Comparison of ENCODE assay signal across 1 cellular context in genomic region chr6:28648035-28648877, GRCh38.
TF ChIP-seq lines count a peak whose summit lies in the region.

No MANE protein-coding gene starts in this region.

TF ChIP-seq in HepG2, 621 proteins besides CTCF, POLR2A, EP300 and RAD21 (continued from another document and continues in another):
- TF ChIP-seq, protein P1, sequence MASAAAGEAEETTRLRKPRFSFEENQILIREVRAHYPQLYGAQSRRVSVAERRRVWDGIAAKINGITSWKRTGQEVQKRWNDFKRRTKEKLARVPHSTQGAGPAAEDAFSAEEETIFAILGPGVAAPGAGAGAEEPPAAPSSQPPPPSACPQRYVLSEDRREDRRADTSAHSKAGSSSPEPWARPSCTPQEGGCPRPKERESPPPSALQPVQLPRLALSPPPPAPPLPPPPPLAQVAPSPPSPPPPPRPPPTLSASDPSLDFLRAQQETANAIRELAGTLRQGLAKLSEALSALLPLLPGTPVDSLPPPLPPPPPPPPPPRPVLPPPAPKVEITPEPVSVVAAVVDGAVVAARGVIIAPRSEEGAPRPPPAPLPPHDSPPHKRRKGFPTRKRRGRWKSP (CRISPR knock-in tag; IDR thresholded peaks at IDR 0.05): peak; percentile 79
- TF ChIP-seq ZNF543 (CRISPR knock-in tag; IDR thresholded peaks at IDR 0.05) (peak; percentile 56; the same call in 1 of the 2 replicates), ZNF317 (CRISPR knock-in tag; IDR thresholded peaks at IDR 0.05) (no peak; the same call in 1 of the 2 replicates), IKZF4 (CRISPR knock-in tag; IDR thresholded peaks at IDR 0.05; ENCODE audit: borderline replicate concordance, low read depth, not compliant biosample characterization) (no peak), ZMYM3 (CRISPR knock-in tag; IDR thresholded peaks at IDR 0.05) (no peak; the same call in none of the 2 replicates), AKNA (CRISPR knock-in tag; IDR thresholded peaks at IDR 0.05; ENCODE audit: borderline replicate concordance) (no peak), ZFP36 (IDR thresholded peaks at IDR 0.05; ENCODE audit: borderline replicate concordance, low read depth, low read length, partially characterized antibody) (no peak), GATA4 (IDR thresholded peaks at IDR 0.05; ENCODE audit: borderline replicate concordance, low read depth) (peak; percentile 40; the same call in 1 of the 2 replicates), TRIM24 (CRISPR knock-in tag; IDR thresholded peaks at IDR 0.05) (no peak), JDP2 (CRISPR knock-in tag; IDR thresholded peaks at IDR 0.05; ENCODE audit: borderline replicate concordance) (no peak), ZNF24 (IDR thresholded peaks at IDR 0.05) (peak; percentile 90), ZSCAN30 (CRISPR knock-in tag; IDR thresholded peaks at IDR 0.05) (no peak), ZNF274 (CRISPR knock-in tag; IDR thresholded peaks at IDR 0.05) (no peak), ZNF879 (CRISPR knock-in tag; IDR thresholded peaks at IDR 0.05) (no peak), FOXA1 (IDR thresholded peaks at IDR 0.05) (no peak), FOXA1 (CRISPR knock-in tag; IDR thresholded peaks at IDR 0.05) (no peak), ZNF562 (CRISPR knock-in tag; IDR thresholded peaks at IDR 0.05; ENCODE audit: borderline replicate concordance) (0 out of 2 replicates have a peak, but pooled peaks have one; percentile 39), ZFP37 (CRISPR knock-in tag; IDR thresholded peaks at IDR 0.05; ENCODE audit: borderline replicate concordance) (peak; percentile 79; the same call in 1 of the 2 replicates), ZNF335 (CRISPR knock-in tag; IDR thresholded peaks at IDR 0.05) (0 out of 2 replicates have a peak, but pooled peaks have one; percentile 41), ZNF530 (CRISPR knock-in tag; IDR thresholded peaks at IDR 0.05; ENCODE audit: low read depth) (no peak), ZNF747 (CRISPR knock-in tag; IDR thresholded peaks at IDR 0.05; ENCODE audit: borderline replicate concordance) (peak; percentile 73; the same call in 1 of the 2 replicates), ZNF816 (CRISPR knock-in tag; IDR thresholded peaks at IDR 0.05; ENCODE audit: borderline replicate concordance) (peak; percentile 81; the same call in 1 of the 2 replicates), TFAP4 (IDR thresholded peaks at IDR 0.05; ENCODE audit: borderline replicate concordance, low read depth) (peak; percentile 52), ZNF513 (CRISPR knock-in tag; conservative IDR thresholded peaks at IDR 0.05) (no peak), SIX1 (CRISPR knock-in tag; IDR thresholded peaks at IDR 0.05; ENCODE audit: borderline replicate concordance) (0 out of 2 replicates have a peak, but pooled peaks have one; percentile 22), RBFOX2 (IDR thresholded peaks at IDR 0.05; ENCODE audit: low read depth, low read length) (no peak), NR2F2 (IDR thresholded peaks at IDR 0.05; ENCODE audit: borderline replicate concordance, low read depth) (no peak), TSC22D2 (CRISPR knock-in tag; IDR thresholded peaks at IDR 0.05; ENCODE audit: borderline replicate concordance) (peak; percentile 77; the same call in 1 of the 2 replicates), RBAK (CRISPR knock-in tag; IDR thresholded peaks at IDR 0.05) (no peak; the same call in 1 of the 2 replicates), ZNF780A (CRISPR knock-in tag; IDR thresholded peaks at IDR 0.05) (no peak), SRF (IDR thresholded peaks at IDR 0.05; ENCODE audit: low read depth, low read length) (0 out of 2 replicates have a peak, but pooled peaks have one; percentile 33), JUN (CRISPR knock-in tag; IDR thresholded peaks at IDR 0.05) (no peak), ZNF768 (CRISPR knock-in tag; IDR thresholded peaks at IDR 0.05) (no peak), ZNF501 (CRISPR knock-in tag; IDR thresholded peaks at IDR 0.05) (peak; percentile 62; the same call in 1 of the 2 replicates), ZNF629 (CRISPR knock-in tag; conservative IDR thresholded peaks at IDR 0.05) (peak; percentile 66), ZNF792 (CRISPR knock-in tag; IDR thresholded peaks at IDR 0.05) (peak; percentile 55), FOXO1 (CRISPR knock-in tag; IDR thresholded peaks at IDR 0.05) (peak; percentile 43; the same call in 1 of the 2 replicates), RBM39 (IDR thresholded peaks at IDR 0.05; ENCODE audit: low read depth, low read length, poor library complexity, severe bottlenecking) (no peak), SMAD9 (CRISPR knock-in tag; IDR thresholded peaks at IDR 0.05) (no peak), NCOA1 (CRISPR knock-in tag; IDR thresholded peaks at IDR 0.05) (no peak), ZNF225 (CRISPR knock-in tag; IDR thresholded peaks at IDR 0.05) (no peak; the same call in 1 of the 2 replicates), HNRNPH1 (optimal IDR thresholded peaks at IDR 0.05; ENCODE audit: low read depth, low read length) (no peak)
- TF ChIP-seq, protein P2, sequence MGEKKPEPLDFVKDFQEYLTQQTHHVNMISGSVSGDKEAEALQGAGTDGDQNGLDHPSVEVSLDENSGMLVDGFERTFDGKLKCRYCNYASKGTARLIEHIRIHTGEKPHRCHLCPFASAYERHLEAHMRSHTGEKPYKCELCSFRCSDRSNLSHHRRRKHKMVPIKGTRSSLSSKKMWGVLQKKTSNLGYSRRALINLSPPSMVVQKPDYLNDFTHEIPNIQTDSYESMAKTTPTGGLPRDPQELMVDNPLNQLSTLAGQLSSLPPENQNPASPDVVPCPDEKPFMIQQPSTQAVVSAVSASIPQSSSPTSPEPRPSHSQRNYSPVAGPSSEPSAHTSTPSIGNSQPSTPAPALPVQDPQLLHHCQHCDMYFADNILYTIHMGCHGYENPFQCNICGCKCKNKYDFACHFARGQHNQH (CRISPR knock-in tag; IDR thresholded peaks at IDR 0.05): peak; percentile 46; the same call in 1 of the 2 replicates
- TF ChIP-seq, protein P3, sequence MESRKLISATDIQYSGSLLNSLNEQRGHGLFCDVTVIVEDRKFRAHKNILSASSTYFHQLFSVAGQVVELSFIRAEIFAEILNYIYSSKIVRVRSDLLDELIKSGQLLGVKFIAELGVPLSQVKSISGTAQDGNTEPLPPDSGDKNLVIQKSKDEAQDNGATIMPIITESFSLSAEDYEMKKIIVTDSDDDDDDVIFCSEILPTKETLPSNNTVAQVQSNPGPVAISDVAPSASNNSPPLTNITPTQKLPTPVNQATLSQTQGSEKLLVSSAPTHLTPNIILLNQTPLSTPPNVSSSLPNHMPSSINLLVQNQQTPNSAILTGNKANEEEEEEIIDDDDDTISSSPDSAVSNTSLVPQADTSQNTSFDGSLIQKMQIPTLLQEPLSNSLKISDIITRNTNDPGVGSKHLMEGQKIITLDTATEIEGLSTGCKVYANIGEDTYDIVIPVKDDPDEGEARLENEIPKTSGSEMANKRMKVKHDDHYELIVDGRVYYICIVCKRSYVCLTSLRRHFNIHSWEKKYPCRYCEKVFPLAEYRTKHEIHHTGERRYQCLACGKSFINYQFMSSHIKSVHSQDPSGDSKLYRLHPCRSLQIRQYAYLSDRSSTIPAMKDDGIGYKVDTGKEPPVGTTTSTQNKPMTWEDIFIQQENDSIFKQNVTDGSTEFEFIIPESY (CRISPR knock-in tag; IDR thresholded peaks at IDR 0.05): no peak
- TF ChIP-seq, protein P4, sequence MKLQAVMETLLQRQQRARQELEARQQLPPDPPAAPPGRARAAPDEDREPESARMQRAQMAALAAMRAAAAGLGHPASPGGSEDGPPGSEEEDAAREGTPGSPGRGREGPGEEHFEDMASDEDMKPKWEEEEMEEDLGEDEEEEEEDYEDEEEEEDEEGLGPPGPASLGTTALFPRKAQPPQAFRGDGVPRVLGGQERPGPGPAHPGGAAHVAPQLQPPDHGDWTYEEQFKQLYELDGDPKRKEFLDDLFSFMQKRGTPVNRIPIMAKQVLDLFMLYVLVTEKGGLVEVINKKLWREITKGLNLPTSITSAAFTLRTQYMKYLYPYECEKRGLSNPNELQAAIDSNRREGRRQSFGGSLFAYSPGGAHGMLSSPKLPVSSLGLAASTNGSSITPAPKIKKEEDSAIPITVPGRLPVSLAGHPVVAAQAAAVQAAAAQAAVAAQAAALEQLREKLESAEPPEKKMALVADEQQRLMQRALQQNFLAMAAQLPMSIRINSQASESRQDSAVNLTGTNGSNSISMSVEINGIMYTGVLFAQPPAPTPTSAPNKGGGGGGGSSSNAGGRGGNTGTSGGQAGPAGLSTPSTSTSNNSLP (IDR thresholded peaks at IDR 0.05; ENCODE audit: low read depth, low read length): peak; percentile 48; the same call in 1 of the 2 replicates
- TF ChIP-seq, protein P5, sequence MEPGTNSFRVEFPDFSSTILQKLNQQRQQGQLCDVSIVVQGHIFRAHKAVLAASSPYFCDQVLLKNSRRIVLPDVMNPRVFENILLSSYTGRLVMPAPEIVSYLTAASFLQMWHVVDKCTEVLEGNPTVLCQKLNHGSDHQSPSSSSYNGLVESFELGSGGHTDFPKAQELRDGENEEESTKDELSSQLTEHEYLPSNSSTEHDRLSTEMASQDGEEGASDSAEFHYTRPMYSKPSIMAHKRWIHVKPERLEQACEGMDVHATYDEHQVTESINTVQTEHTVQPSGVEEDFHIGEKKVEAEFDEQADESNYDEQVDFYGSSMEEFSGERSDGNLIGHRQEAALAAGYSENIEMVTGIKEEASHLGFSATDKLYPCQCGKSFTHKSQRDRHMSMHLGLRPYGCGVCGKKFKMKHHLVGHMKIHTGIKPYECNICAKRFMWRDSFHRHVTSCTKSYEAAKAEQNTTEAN (CRISPR knock-in tag; conservative IDR thresholded peaks at IDR 0.05): 0 out of 2 replicates have a peak, but pooled peaks have one; percentile 16
- TF ChIP-seq, protein P6, sequence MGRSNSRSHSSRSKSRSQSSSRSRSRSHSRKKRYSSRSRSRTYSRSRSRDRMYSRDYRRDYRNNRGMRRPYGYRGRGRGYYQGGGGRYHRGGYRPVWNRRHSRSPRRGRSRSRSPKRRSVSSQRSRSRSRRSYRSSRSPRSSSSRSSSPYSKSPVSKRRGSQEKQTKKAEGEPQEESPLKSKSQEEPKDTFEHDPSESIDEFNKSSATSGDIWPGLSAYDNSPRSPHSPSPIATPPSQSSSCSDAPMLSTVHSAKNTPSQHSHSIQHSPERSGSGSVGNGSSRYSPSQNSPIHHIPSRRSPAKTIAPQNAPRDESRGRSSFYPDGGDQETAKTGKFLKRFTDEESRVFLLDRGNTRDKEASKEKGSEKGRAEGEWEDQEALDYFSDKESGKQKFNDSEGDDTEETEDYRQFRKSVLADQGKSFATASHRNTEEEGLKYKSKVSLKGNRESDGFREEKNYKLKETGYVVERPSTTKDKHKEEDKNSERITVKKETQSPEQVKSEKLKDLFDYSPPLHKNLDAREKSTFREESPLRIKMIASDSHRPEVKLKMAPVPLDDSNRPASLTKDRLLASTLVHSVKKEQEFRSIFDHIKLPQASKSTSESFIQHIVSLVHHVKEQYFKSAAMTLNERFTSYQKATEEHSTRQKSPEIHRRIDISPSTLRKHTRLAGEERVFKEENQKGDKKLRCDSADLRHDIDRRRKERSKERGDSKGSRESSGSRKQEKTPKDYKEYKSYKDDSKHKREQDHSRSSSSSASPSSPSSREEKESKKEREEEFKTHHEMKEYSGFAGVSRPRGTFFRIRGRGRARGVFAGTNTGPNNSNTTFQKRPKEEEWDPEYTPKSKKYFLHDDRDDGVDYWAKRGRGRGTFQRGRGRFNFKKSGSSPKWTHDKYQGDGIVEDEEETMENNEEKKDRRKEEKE (IDR thresholded peaks at IDR 0.05): no peak
